16 cellular contexts compared by ENCODE assay signal in the genomic region with DNA sequence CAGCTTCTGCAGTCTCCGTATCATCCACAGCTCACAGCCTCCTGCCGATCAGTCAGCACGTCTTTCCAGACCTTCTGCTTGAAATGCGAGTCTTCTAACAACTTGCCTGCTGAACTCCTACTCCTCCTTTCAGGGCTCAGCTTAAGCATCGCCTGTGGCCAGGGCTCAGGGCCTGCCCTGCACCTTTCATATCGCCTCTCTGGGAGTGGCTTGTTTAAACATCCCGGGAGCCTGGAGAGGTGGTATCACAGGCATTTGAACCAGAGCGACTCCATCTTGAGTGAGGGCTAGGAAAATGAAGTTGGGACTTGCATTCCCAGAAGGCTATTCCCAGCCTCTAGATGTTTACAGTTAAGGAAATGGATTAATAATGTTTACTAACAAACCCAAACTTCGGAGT. TPM values are rescaled to one million over a fixed set of nuclear protein-coding genes. Genes with fewer than 3 reads are reported as not detected.
"Had no signal": no experiment of that assay in that cellular context is flagged by ENCODE, and none has a peak within 500 bp of the region (broad histone marks: within the 10 kb centered on the region; RNA-seq: fewer than 3 reads in every experiment).

No MANE protein-coding gene starts in this region.

- H3K4me3 ChIP-seq: ovary, thyroid gland had no signal

- H3K27me3 ChIP-seq: ovary, stomach, thyroid gland had no signal

- H3K27ac ChIP-seq: ovary, thyroid gland had no signal

- ATAC-seq: activated CD4-positive, CD25-positive, alpha-beta regulatory T cell treated with anti-CD3 and anti-CD28 coated beads, Interleukin-2, amount 50 U/mL, for 24 hours; activated CD8-positive, alpha-beta memory T cell treated with anti-CD3 and anti-CD28 coated beads, Interleukin-2, amount 10 ng/mL, durations not matched to agents 7 days and 5 days; activated T-cell treated with anti-CD3 and anti-CD28 coated beads, Interleukin-2, amount 50 U/mL, for 4 hours had no signal

- DNase-seq: activated CD4-positive, alpha-beta T cell treated with anti-CD3 and anti-CD28 coated beads, Interleukin-2, amount 50 U/mL, for 48 hours; activated CD8-positive, alpha-beta memory T cell treated with anti-CD3 and anti-CD28 coated beads, Interleukin-2, amount 10 ng/mL, durations not matched to agents 7 days and 5 days; activated effector memory CD4-positive, alpha-beta T cell treated with anti-CD3 and anti-CD28 coated beads, Interleukin-2, amount 50 U/mL, for 16 hours; activated T-cell treated with anti-CD3 and anti-CD28 coated beads, Interleukin-2, amount 50 U/mL, for 4 hours; amygdala; cerebellar nuclear complex; immature natural killer cell; left cardiac atrium; ovary; stimulated activated CD4-positive, alpha-beta T cell treated with anti-CD3 and anti-CD28 coated beads, Interleukin-15, amount 100 ng/mL, for 24 hours; stimulated activated CD4-positive, alpha-beta T cell treated with anti-CD3 and anti-CD28 coated beads, Interleukin-4, amount 100 ng/mL, for 24 hours; stomach; thyroid gland had no signal

- H3K36me3 ChIP-seq: esophagus muscularis mucosa, ovary, stomach, thyroid gland had no signal

- H3K9me3 ChIP-seq: esophagus muscularis mucosa, ovary, stomach, thyroid gland had no signal

RNA-seq across cellular contexts. Expression of a gene that starts 16.8 kb away (rescaled TPM):
- total RNA-seq: natural killer cell treated with Interleukin-12 subunit alpha and Interleukin-12 subunit beta and Interleukin-15 and Interleukin-18, amount 100 ng/mL, for 72 hours had no signal
